20 cellular contexts compared by ENCODE assay signal in the genomic region with DNA sequence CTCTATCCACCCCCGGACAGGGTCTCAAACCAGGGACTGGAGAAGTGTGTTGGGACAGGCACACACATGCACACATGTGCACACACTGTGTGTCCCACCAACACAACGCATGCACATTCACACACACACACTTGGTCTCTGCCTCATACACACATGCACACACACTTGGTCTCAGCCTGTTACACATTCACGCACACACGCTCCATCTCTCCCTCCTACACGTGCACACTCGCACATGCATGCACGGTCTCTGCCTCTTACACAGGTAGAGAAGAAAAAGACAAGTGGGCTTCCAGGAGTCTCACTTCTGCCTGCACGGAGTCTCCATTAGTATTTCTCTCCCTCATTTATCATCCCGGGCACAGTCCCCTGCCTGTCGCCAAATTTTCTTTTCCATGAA.
"Had no signal": no experiment of that assay in that cellular context is flagged by ENCODE, and none has a peak within 500 bp of the region (broad histone marks: within the 10 kb centered on the region; RNA-seq: fewer than 3 reads in every experiment).

No MANE protein-coding gene starts in this region.

- H3K27ac ChIP-seq: adrenal gland, VCaP had no signal

- H3K9ac ChIP-seq: SK-N-SH had no signal

- H3K4me1 ChIP-seq: adrenal gland had no signal

- H3K9me3 ChIP-seq: adrenal gland, SK-N-SH had no signal

- H3K36me3 ChIP-seq: adrenal gland had no signal

- H3K27me3 ChIP-seq: adrenal gland had no signal

- H3K4me2 ChIP-seq: SK-N-SH had no signal

- H3K4me3 ChIP-seq: adrenal gland had no signal

- ATAC-seq: activated T-cell treated with anti-CD3 and anti-CD28 coated beads, Interleukin-2, amount 50 U/mL, for 72 hours had no signal

- DNase-seq: activated CD4-positive, alpha-beta memory T cell treated with anti-CD3 and anti-CD28 coated beads, Interleukin-2, amount 10 ng/mL, durations not matched to agents 7 days and 5 days; activated CD4-positive, alpha-beta T cell treated with anti-CD3 and anti-CD28 coated beads, Interleukin-2, amount 10 ng/mL, durations not matched to agents 7 days and 5 days; activated CD4-positive, CD25-positive, alpha-beta regulatory T cell; activated CD8-positive, alpha-beta memory T cell treated with anti-CD3 and anti-CD28 coated beads, Interleukin-2, amount 50 U/mL, for 4 hours; activated gamma-delta T cell treated with Interleukin-2 at 50 U/mL for 16 hours; activated naive CD4-positive, alpha-beta T cell treated with anti-CD3 and anti-CD28 coated beads, Interleukin-2, amount 10 ng/mL, durations not matched to agents 7 days and 5 days; activated naive CD8-positive, alpha-beta T cell treated with anti-CD3 and anti-CD28 coated beads for 36 hours; activated T-cell treated with anti-CD3 and anti-CD28 coated beads, Interleukin-2, amount 50 U/mL, for 72 hours; adrenal gland; anterior cingulate cortex; central memory CD4-positive, alpha-beta T cell; KBM-7; NCI-H1092; NCI-H1417; NCI-H1930; NCI-H2227 treated with DMSO at 0.1 percent for 48 hours; NCI-H748 treated with DMSO at 0.1 percent for 48 hours; SK-N-SH; T-helper 1 cell had no signal
